ENCODE assay signal across 18 cellular contexts in genomic region chr2:8893474-8893873, GRCh38.
"Had no signal": no experiment of that assay in that cellular context is flagged by ENCODE, and none has a peak within 500 bp of the region (broad histone marks: within the 10 kb centered on the region; RNA-seq: fewer than 3 reads in every experiment).

No MANE protein-coding gene starts in this region.

- DNase-seq: activated CD4-positive, alpha-beta T cell treated with anti-CD3 and anti-CD28 coated beads, Interleukin-2, amount 10 ng/mL, durations not matched to agents 7 days and 5 days; activated CD8-positive, alpha-beta memory T cell treated with anti-CD3 and anti-CD28 coated beads, Interleukin-2, amount 50 U/mL, for 4 hours; activated effector memory CD4-positive, alpha-beta T cell treated with anti-CD3 and anti-CD28 coated beads, Interleukin-2, amount 50 U/mL, for 16 hours; activated T-cell treated with anti-CD3 and anti-CD28 coated beads, Interleukin-2, amount 50 U/mL, for 72 hours; cerebellar nuclear complex; effector memory CD4-positive, alpha-beta T cell; esophagus squamous epithelium; heart right ventricle; nucleus accumbens; stimulated activated CD4-positive, alpha-beta T cell treated with anti-CD3 and anti-CD28 coated beads, Interleukin-2, amount 100 ng/mL, for 24 hours; stimulated activated naive CD4-positive, alpha-beta T cell treated with Interleukin-2 at 50 U/mL for 16 hours; T1000; thyroid gland had no signal

- H3K36me3 Mint-ChIP-seq: activated naive CD4-positive, alpha-beta T cell treated with anti-CD3 and anti-CD28 coated beads, Interleukin-2, amount 50 U/mL, for 24 hours had no signal

- H3K4me1 ChIP-seq: esophagus squamous epithelium, thyroid gland had no signal

- ATAC-seq: activated CD4-positive, CD25-positive, alpha-beta regulatory T cell treated with anti-CD3 and anti-CD28 coated beads, Interleukin-2, amount 50 U/mL, for 24 hours; activated T-cell treated with anti-CD3 and anti-CD28 coated beads, Interleukin-2, amount 50 U/mL, for 72 hours; heart right ventricle had no signal

- H3K27ac ChIP-seq: esophagus squamous epithelium, heart right ventricle, thyroid gland had no signal

- H3K27ac Mint-ChIP-seq: activated CD4-positive, alpha-beta T cell treated with anti-CD3 and anti-CD28 coated beads, Interleukin-2, amount 10 ng/mL, durations not matched to agents 7 days and 5 days; activated naive CD4-positive, alpha-beta T cell treated with anti-CD3 and anti-CD28 coated beads, Interleukin-2, amount 50 U/mL, for 24 hours; activated T-cell treated with anti-CD3 and anti-CD28 coated beads, Interleukin-2, amount 50 U/mL, for 72 hours; dendritic cell treated with granulocyte-macrophage colony-stimulating factor and Interleukin-4, amounts not matched to agents 40 ng/mL and 50 ng/mL, for 4 days; nephron had no signal

- H3K27me3 Mint-ChIP-seq: activated CD4-positive, alpha-beta T cell treated with anti-CD3 and anti-CD28 coated beads, Interleukin-2, amount 10 ng/mL, durations not matched to agents 7 days and 5 days; activated naive CD4-positive, alpha-beta T cell treated with anti-CD3 and anti-CD28 coated beads, Interleukin-2, amount 50 U/mL, for 24 hours; dendritic cell treated with granulocyte-macrophage colony-stimulating factor and Interleukin-4, amounts not matched to agents 40 ng/mL and 50 ng/mL, for 4 days had no signal

- H3K4me1 Mint-ChIP-seq: activated CD4-positive, alpha-beta T cell treated with anti-CD3 and anti-CD28 coated beads, Interleukin-2, amount 10 ng/mL, durations not matched to agents 7 days and 5 days; activated naive CD4-positive, alpha-beta T cell treated with anti-CD3 and anti-CD28 coated beads, Interleukin-2, amount 50 U/mL, for 24 hours; nephron had no signal

- H3K4me3 ChIP-seq: esophagus squamous epithelium, heart right ventricle, lung, thyroid gland had no signal

- H3K9me3 ChIP-seq: esophagus squamous epithelium, thyroid gland had no signal

- H3K27me3 ChIP-seq: esophagus squamous epithelium, heart right ventricle, thyroid gland had no signal

- H3K4me3 Mint-ChIP-seq: activated CD4-positive, alpha-beta T cell treated with anti-CD3 and anti-CD28 coated beads, Interleukin-2, amount 10 ng/mL, durations not matched to agents 7 days and 5 days; activated naive CD4-positive, alpha-beta T cell treated with anti-CD3 and anti-CD28 coated beads, Interleukin-2, amount 50 U/mL, for 24 hours; activated T-cell treated with anti-CD3 and anti-CD28 coated beads, Interleukin-2, amount 50 U/mL, for 72 hours; dendritic cell treated with granulocyte-macrophage colony-stimulating factor and Interleukin-4, amounts not matched to agents 40 ng/mL and 50 ng/mL, for 4 days; nephron had no signal

- H3K9me3 Mint-ChIP-seq: activated naive CD4-positive, alpha-beta T cell treated with anti-CD3 and anti-CD28 coated beads, Interleukin-2, amount 50 U/mL, for 24 hours had no signal

- H3K36me3 ChIP-seq: thyroid gland had no signal
